8 cellular contexts compared by ENCODE assay signal in genomic region chr18:3279201-3280185, GRCh38.
DNase-seq lines count a peak whose midpoint lies in the region; ATAC-seq, FAIRE-seq and TF ChIP-seq lines count a peak whose summit lies in the region.

No MANE protein-coding gene starts in this region.

- no peaks in the 10 kb centered on the region for H3K27me3 ChIP-seq in WERI-Rb-1 (ENCODE audit: insufficient read depth, low read depth, severe bottlenecking)

- peaks cover 10% of the 10 kb centered on the region for H3K4me1 Mint-ChIP-seq in activated T-cell treated with anti-CD3 and anti-CD28 coated beads, Interleukin-2, amount 50 U/mL, for 24 hours (ENCODE audit: low read depth)

- H3K9me3 Mint-ChIP-seq in activated T-cell treated with anti-CD3 and anti-CD28 coated beads, Interleukin-2, amount 50 U/mL, for 24 hours = no peaks in the 10 kb centered on the region

- H3K27ac Mint-ChIP-seq in activated T-cell treated with anti-CD3 and anti-CD28 coated beads, Interleukin-2, amount 50 U/mL, for 24 hours = peak overlapping the region; percentile 16

- H3K4me3 ChIP-seq in WERI-Rb-1 (ENCODE audit: low read depth, low read length) = no peak overlapping the region

- no peak overlapping the region for H3K27ac ChIP-seq in WERI-Rb-1

- H3K36me3 ChIP-seq in WERI-Rb-1 = peaks cover 31% of the 10 kb centered on the region

- peak; percentile 37 for FAIRE-seq in urothelium cell line (lab: Jason Lieb, UNC)

- no peaks in the 10 kb centered on the region for H3K27me3 Mint-ChIP-seq in activated T-cell treated with anti-CD3 and anti-CD28 coated beads, Interleukin-2, amount 50 U/mL, for 24 hours

- 0 out of 2 replicates have a peak, but pooled peaks have one; percentile 19 for TF ChIP-seq CTCF in WERI-Rb-1 (IDR thresholded peaks at IDR 0.05; ENCODE audit: low read depth, low read length)

- ATAC-seq in HG03045 (IDR thresholded peaks at IDR 0.05; ENCODE audit: unreplicated experiment) = peak; percentile 65

- no peaks in the 10 kb centered on the region for H3K9me3 ChIP-seq in WERI-Rb-1 (ENCODE audit: severe bottlenecking)

- no peak overlapping the region for H3K4me3 Mint-ChIP-seq in activated T-cell treated with anti-CD3 and anti-CD28 coated beads, Interleukin-2, amount 50 U/mL, for 24 hours

- H3K36me3 Mint-ChIP-seq in activated T-cell treated with anti-CD3 and anti-CD28 coated beads, Interleukin-2, amount 50 U/mL, for 24 hours (ENCODE audit: low read depth) = peaks cover 44% of the 10 kb centered on the region

- DNase-seq in activated T-cell treated with anti-CD3 and anti-CD28 coated beads, Interleukin-2, amount 50 U/mL, for 24 hours = no peak
- no peak for DNase-seq in activated T-cell treated with anti-CD3 and anti-CD28 coated beads for 4 hours
- DNase-seq in WERI-Rb-1 = no peak
- DNase-seq in urothelium cell line (ENCODE audit: low spot score) = no peak
- DNase-seq in NCI-H524 treated with DMSO at 0.1 percent for 48 hours (lab: John Stamatoyannopoulos, UW) = no peak
- no peak for DNase-seq in Ammon's horn (ENCODE audit: low spot score)
- no peak for DNase-seq in activated CD8-positive, alpha-beta memory T cell treated with anti-CD3 and anti-CD28 coated beads, Interleukin-2, amount 50 U/mL, for 4 hours
